19 cellular contexts compared by ENCODE assay signal in genomic region chr22:21028277-21029251, GRCh38. TPM values are rescaled to one million over a fixed set of nuclear protein-coding genes. Genes with fewer than 3 reads are reported as not detected.
DNase-seq lines count a peak whose midpoint lies in the region; ATAC-seq, FAIRE-seq and TF ChIP-seq lines count a peak whose summit lies in the region.
"Had no signal": no experiment of that assay in that cellular context is flagged by ENCODE, and none has a peak within 500 bp of the region (broad histone marks: within the 10 kb centered on the region; RNA-seq: fewer than 3 reads in every experiment).

No MANE protein-coding gene starts in this region.

- no peak for TF ChIP-seq RAD21 in H1 (IDR thresholded peaks at IDR 0.05 in 1 of 2, conservative IDR thresholded peaks at IDR 0.05 in 1 of 2; ENCODE audit: low read depth in 2 of 2, low read length in 2 of 2)

- TF ChIP-seq EP300 in H1 (IDR thresholded peaks at IDR 0.05; ENCODE audit: borderline replicate concordance in 1 of 2, low read depth in 2 of 2, low read length in 2 of 2) = no peak

- H3K9me3 ChIP-seq in H1 (ENCODE audit: insufficient read depth in 2 of 2, low read depth in 1 of 2, low read length in 1 of 2) (no peaks in the 10 kb centered on the region), neuronal stem cell (replicated peaks in 1 of 2; ENCODE audit: control insufficient read depth in 2 of 2, insufficient read depth in 1 of 2, low read depth in 1 of 2, low read length in 2 of 2) (peaks cover 0 to 2% of the 10 kb centered on the region in 2 donors)
- H3K9me3 ChIP-seq: Caco-2, HAP-1, SK-N-SH had no signal

- CTCF ChIA-PET in H1 (lab: Charles Lee; ENCODE audit: partially characterized antibody) = interaction anchor here (0.9 to 1.5 kb wide), 5 partner anchors 9 to 143 kb away, joined by 3 to 4 read pairs (median 3); partner anchors contain the start of gene THAP7

- H3K9ac ChIP-seq in H1 (replicated peaks in 1 of 4; ENCODE audit: extremely low read depth in 1 of 4, low read depth in 3 of 4, low read length in 3 of 4) (no peak overlapping the region), neuronal stem cell (ENCODE audit: low read depth, low read length, poor library complexity) (no peak overlapping the region)
- H3K9ac ChIP-seq: SK-N-SH had no signal

- no peak overlapping the region for H3K56ac ChIP-seq in H1 (replicated peaks; ENCODE audit: insufficient read length, low read depth, low read length)

- H4K20me1 ChIP-seq in H1 (replicated peaks in 1 of 2; ENCODE audit: control insufficient read depth in 1 of 2, insufficient read depth in 2 of 2, low read length in 2 of 2) = no peaks in the 10 kb centered on the region

- no peaks in the 10 kb centered on the region for H3K36me3 ChIP-seq in H7 (replicated peaks; ENCODE audit: control insufficient read depth, insufficient read depth, low read length)
- H3K36me3 ChIP-seq in H1 (ENCODE audit: control insufficient read depth in 2 of 4, insufficient read depth in 4 of 4, low read length in 3 of 4) = no peaks in the 10 kb centered on the region
- no peaks in the 10 kb centered on the region for H3K36me3 ChIP-seq in neuronal stem cell (replicated peaks in 1 of 2; ENCODE audit: control insufficient read depth in 2 of 2, insufficient read depth in 2 of 2, low read length in 2 of 2)
- H3K36me3 ChIP-seq: HAP-1 had no signal

- no peak for TF ChIP-seq CTCF in H1 (IDR thresholded peaks at IDR 0.05; ENCODE audit: control extremely low read depth in 1 of 3, insufficient read depth in 1 of 3, low read depth in 1 of 3, low read length in 3 of 3)

- H4K91ac ChIP-seq in H1 (replicated peaks; ENCODE audit: insufficient read length, low read length) (peak overlapping the region; percentile 27), neuronal stem cell (ENCODE audit: low read depth, low read length, poor library complexity) (no peak overlapping the region)

- TF ChIP-seq POLR2A in H1 (IDR thresholded peaks at IDR 0.05; ENCODE audit: control extremely low read depth in 1 of 2, low read depth in 2 of 2, low read length in 2 of 2) = no peak

- no peak for ATAC-seq in HG03045 (IDR thresholded peaks at IDR 0.05; ENCODE audit: unreplicated experiment)
- ATAC-seq: Right ventricle myocardium inferior had no signal

- H3K4me3 ChIP-seq in H7 (ENCODE audit: insufficient read depth, low read depth, low read length) (no peak overlapping the region), H1 (ENCODE audit: extremely low read depth in 1 of 4, insufficient read depth in 2 of 4, low read depth in 3 of 4, low read length in 4 of 4) (no peak overlapping the region), neuronal stem cell (ENCODE audit: low read length in 2 of 2) (no peak overlapping the region)
- H3K4me3 ChIP-seq: HAP-1 had no signal

- H3K79me1 ChIP-seq in H1 (ENCODE audit: low read depth, low read length) (no peaks in the 10 kb centered on the region), neuronal stem cell (ENCODE audit: low read depth, low read length) (peaks cover 1% of the 10 kb centered on the region)

- H3K14ac ChIP-seq in H1 (ENCODE audit: insufficient read length) (no peak overlapping the region), neuronal stem cell (ENCODE audit: low read length) (peak overlapping the region; percentile 12)

- H3K18ac ChIP-seq in H1 (ENCODE audit: extremely low read depth, low read length) (no peak overlapping the region; the same call in 1 of the 2 replicates), neuronal stem cell (ENCODE audit: low read length) (peak overlapping the region; percentile 27)

- H4K8ac ChIP-seq in H1 (ENCODE audit: extremely low read depth, insufficient read depth, low read length) (peak overlapping the region; percentile 51; the same call in 1 of the 2 replicates), neuronal stem cell (ENCODE audit: low read depth, low read length) (no peak overlapping the region)

- no peak overlapping the region for H3K4ac ChIP-seq in H1 (replicated peaks; ENCODE audit: insufficient read length, low read depth, low read length)
- H3K4ac ChIP-seq in neuronal stem cell (ENCODE audit: low read length) = peak overlapping the region; percentile 6

- peaks cover 9% of the 10 kb centered on the region; the same call in 1 of the 2 replicates for H3K23me2 ChIP-seq in H1 (ENCODE audit: low read depth, low read length)

- H2BK15ac ChIP-seq in H1 (ENCODE audit: low read length) (no peak overlapping the region), neuronal stem cell (ENCODE audit: low read length) (peak overlapping the region; percentile 58)

- no peaks in the 10 kb centered on the region for H3K79me2 ChIP-seq in H1 (ENCODE audit: control insufficient read depth in 1 of 2, insufficient read depth in 2 of 2, low read length in 2 of 2)

- H2BK12ac ChIP-seq in H1 (ENCODE audit: low read depth, low read length) (no peak overlapping the region), neuronal stem cell (ENCODE audit: low read length) (no peak overlapping the region)

- DNase-seq in H7 (peak; percentile 36), NCI-H524 treated with DMSO at 0.1 percent for 48 hours (lab: John Stamatoyannopoulos, UW) (peak; percentile 70), H1 (ENCODE audit: low read depth in 1 of 2, low spot score in 2 of 2) (no peak), neuronal stem cell (ENCODE audit: low spot score) (no peak), frontal cortex (ENCODE audit: low spot score in 2 of 2) (no peak), hippocampal formation (lab: John Stamatoyannopoulos, UW) (no peak)
- DNase-seq: AML-193; Caco-2; CD4-positive, CD25-positive, alpha-beta regulatory T cell; DMS53; MV-4-11; NCI-H1417; NCI-H187 treated with DMSO at 0.1 percent for 48 hours; NCI-H446 treated with DMSO at 0.1 percent for 48 hours; SK-N-SH had no signal

- H3K27ac ChIP-seq in H1 (ENCODE audit: low read depth, low read length) (no peak overlapping the region), neuronal stem cell (replicated peaks; ENCODE audit: low read length) (no peak overlapping the region)

- H2AK5ac ChIP-seq in H1 (ENCODE audit: low read depth, low read length) = no peak overlapping the region
- H2AK5ac ChIP-seq in neuronal stem cell (ENCODE audit: low read depth, low read length) = peak overlapping the region; percentile 68

- H3K23ac ChIP-seq in H1 (ENCODE audit: insufficient read length) = no peak overlapping the region
- H3K23ac ChIP-seq in neuronal stem cell (ENCODE audit: low read depth, low read length, poor library complexity) = peak overlapping the region; percentile 73

- POLR2A ChIA-PET in H1 (lab: Charles Lee; ENCODE audit: partially characterized antibody) = no interaction called here

- H4K5ac ChIP-seq in H1 (ENCODE audit: insufficient read length, low read depth, low read length) = no peak overlapping the region

- H3K4me2 ChIP-seq in H1 (ENCODE audit: insufficient read depth in 1 of 2, low read depth in 2 of 2, low read length in 2 of 2) (no peak overlapping the region), neuronal stem cell (ENCODE audit: insufficient read depth, low read length, poor library complexity, severe bottlenecking) (no peak overlapping the region)
- H3K4me2 ChIP-seq: SK-N-SH had no signal

- no peak for FAIRE-seq in H1 (lab: Jason Lieb, UNC)
- no peak for FAIRE-seq in frontal cortex (lab: Jason Lieb, UNC)
- FAIRE-seq: GM19239 had no signal

- H3K27me3 ChIP-seq in H7 (ENCODE audit: control insufficient read depth, insufficient read depth, low read length) (peaks cover 13% of the 10 kb centered on the region; the same call in 1 of the 2 replicates), H1 (replicated peaks in 1 of 4; ENCODE audit: control insufficient read depth in 3 of 4, extremely low read depth in 1 of 4, insufficient read depth in 3 of 4, low read length in 3 of 4) (peaks cover 6 to 30% (median 26%) of the 10 kb centered on the region in 4 experiments), neuronal stem cell (ENCODE audit: control insufficient read depth in 3 of 3, insufficient read depth in 3 of 3, low read depth in 1 of 3, low read length in 3 of 3) (peaks cover 0 to 39% (median 18%) of the 10 kb centered on the region in 3 experiments)

- H2AFZ ChIP-seq in H1 (ENCODE audit: low read length) (no peak overlapping the region), neuronal stem cell (ENCODE audit: low read length) (no peak overlapping the region)

- H2BK120ac ChIP-seq in H1 (replicated peaks; ENCODE audit: low read depth, low read length) = no peak overlapping the region
- H2BK120ac ChIP-seq in neuronal stem cell (ENCODE audit: low read depth, low read length) = no peak overlapping the region

- H3K4me1 ChIP-seq in H1 (replicated peaks in 1 of 4; ENCODE audit: control insufficient read depth in 3 of 4, insufficient read depth in 4 of 4, low read length in 3 of 4) = peaks cover 0 to 5% (median 3%) of the 10 kb centered on the region in 4 experiments; a peak in 3 of 7 replicates
- peaks cover 6 to 18% of the 10 kb centered on the region in 2 donors for H3K4me1 ChIP-seq in neuronal stem cell (ENCODE audit: control insufficient read depth in 2 of 2, insufficient read depth in 1 of 2, low read depth in 1 of 2, low read length in 2 of 2)
- H3K4me1 ChIP-seq: HAP-1 had no signal

- 91% methylated on average over 13 of the region's 13 CpGs; no CpG with 5 or more reads in 1 of the 2 experiments for WGBS in H1 (ENCODE audit: extremely low coverage in 1 of 2, insufficient coverage in 1 of 2, insufficient read length in 1 of 2, insufficient replicate concordance in 2 of 2, low coverage in 1 of 2, low lambda C conversion rate in 2 of 2, missing lambda C conversion rate in 1 of 2), 2 experiments
- no CpG with 5 or more reads among the region's 13 CpGs for WGBS in neuronal stem cell (ENCODE audit: extremely low coverage in 2 of 2, insufficient read length in 2 of 2, insufficient replicate concordance in 1 of 2), 2 donors

- H2BK20ac ChIP-seq in H1 (ENCODE audit: low read length) = no peak overlapping the region

- H2BK5ac ChIP-seq in H1 (ENCODE audit: low read depth, low read length) (no peak overlapping the region), neuronal stem cell (ENCODE audit: low read length) (no peak overlapping the region)

RNA-seq across cellular contexts. Expression of gene SLC7A4, which starts 3.8 kb away (rescaled TPM):
- not detected in 2 replicates for total RNA-seq in H7 (2014; rRNA removed; shearing (Covaris generic))
- 0.27 TPM in 1 of 2 replicates, not detected in the other for total RNA-seq in H1 (2021; fragmentation: NEBNext Ultra II Directional; extraction: Animal tissue kit (Norgen Biotek cat#: 25700))
- 0.88 and 0.92 TPM in 2 replicates for polyA plus RNA-seq in H1 (2011; rRNA removed)
- 0.25 TPM for polyA plus RNA-seq in H1 (2011; cell fraction: cytosol; rRNA removed)
- 0.40 TPM for polyA plus RNA-seq in H1 (2011; cell fraction: nucleus; rRNA removed)
- 0.15 to 0.61 TPM (median 0.48 TPM) in 4 replicates for polyA plus RNA-seq in H1 (2012, experiment 1 of 2)
- 0.38 TPM for polyA plus RNA-seq in H1 (2012, experiment 2 of 2)
- polyA plus RNA-seq in H1 (2013, experiment 1 of 2) = 0.41 TPM
- 0.39 TPM for polyA plus RNA-seq in H1 (2013, experiment 2 of 2)
- polyA minus RNA-seq in H1 (2011; rRNA and poly(A)+ RNA removed) = 0.32 and 0.66 TPM in 2 replicates
- polyA minus RNA-seq in H1 (2011; cell fraction: cytosol; rRNA and poly(A)+ RNA removed) = not detected
- 1.2 TPM for polyA minus RNA-seq in H1 (2011; cell fraction: nucleus; rRNA and poly(A)+ RNA removed)
- polyA plus RNA-seq in neuronal stem cell (2013, experiment 1 of 2) = 0.18 TPM
- polyA plus RNA-seq in neuronal stem cell (2013, experiment 2 of 2) = 0.24 TPM
- total RNA-seq in frontal cortex = 2.0 TPM
- total RNA-seq: CD4-positive, CD25-positive, alpha-beta regulatory T cell had no signal

RNA-seq across cellular contexts. Expression of gene P2RX6, which starts 13.6 kb away (rescaled TPM):
- total RNA-seq in H7 (2014; rRNA removed; shearing (Covaris generic)) = 0.26 and 0.31 TPM in 2 replicates
- total RNA-seq in H1 (2021; fragmentation: NEBNext Ultra II Directional; extraction: Animal tissue kit (Norgen Biotek cat#: 25700)) = not detected in 2 replicates
- polyA plus RNA-seq in H1 (2011; rRNA removed) = 0.09 and 0.16 TPM in 2 replicates
- polyA plus RNA-seq in H1 (2011; cell fraction: cytosol; rRNA removed) = 0.23 TPM
- 1.5 TPM for polyA plus RNA-seq in H1 (2011; cell fraction: nucleus; rRNA removed)
- polyA plus RNA-seq in H1 (2012, experiment 1 of 2) = 0.11 to 0.25 TPM (median 0.20 TPM) in 4 replicates
- polyA plus RNA-seq in H1 (2012, experiment 2 of 2) = 0.05 TPM
- polyA plus RNA-seq in H1 (2013, experiment 1 of 2) = 0.10 TPM
- 0.09 TPM for polyA plus RNA-seq in H1 (2013, experiment 2 of 2)
- 0.19 and 0.49 TPM in 2 replicates for polyA minus RNA-seq in H1 (2011; rRNA and poly(A)+ RNA removed)
- not detected for polyA minus RNA-seq in H1 (2011; cell fraction: cytosol; rRNA and poly(A)+ RNA removed)
- not detected for polyA minus RNA-seq in H1 (2011; cell fraction: nucleus; rRNA and poly(A)+ RNA removed)
- 0.43 TPM for polyA plus RNA-seq in neuronal stem cell (2013, experiment 1 of 2)
- 0.53 TPM for polyA plus RNA-seq in neuronal stem cell (2013, experiment 2 of 2)
- total RNA-seq in frontal cortex = 0.41 TPM

RNA-seq across cellular contexts. Expression of gene LRRC74B, which starts 17.2 kb away (rescaled TPM):
- total RNA-seq in H7 (2014; rRNA removed; shearing (Covaris generic)) = not detected in 2 replicates
- not detected in 2 replicates for total RNA-seq in H1 (2021; fragmentation: NEBNext Ultra II Directional; extraction: Animal tissue kit (Norgen Biotek cat#: 25700))
- 0.03 TPM in 1 of 2 replicates, not detected in the other for polyA plus RNA-seq in H1 (2011; rRNA removed)
- polyA plus RNA-seq in H1 (2011; cell fraction: cytosol; rRNA removed) = 0.05 TPM
- 0.03 TPM for polyA plus RNA-seq in H1 (2011; cell fraction: nucleus; rRNA removed)
- not detected in 4 replicates for polyA plus RNA-seq in H1 (2012, experiment 1 of 2)
- not detected for polyA plus RNA-seq in H1 (2012, experiment 2 of 2)
- polyA plus RNA-seq in H1 (2013, experiment 1 of 2) = under 0.01 TPM
- not detected for polyA plus RNA-seq in H1 (2013, experiment 2 of 2)
- polyA minus RNA-seq in H1 (2011; rRNA and poly(A)+ RNA removed) = 0.10 TPM in 1 of 2 replicates, not detected in the other
- polyA minus RNA-seq in H1 (2011; cell fraction: cytosol; rRNA and poly(A)+ RNA removed) = not detected
- not detected for polyA minus RNA-seq in H1 (2011; cell fraction: nucleus; rRNA and poly(A)+ RNA removed)
- not detected for polyA plus RNA-seq in neuronal stem cell (2013, experiment 1 of 2)
- polyA plus RNA-seq in neuronal stem cell (2013, experiment 2 of 2) = 0.01 TPM
- total RNA-seq in frontal cortex = under 0.01 TPM
- total RNA-seq: Caco-2, Right ventricle myocardium inferior had no signal
- polyA plus RNA-seq: CD4-positive, CD25-positive, alpha-beta regulatory T cell had no signal

RNA-seq across cellular contexts. Expression of gene THAP7, which starts 26.6 kb away (rescaled TPM):
- 42.7 and 49.1 TPM in 2 replicates for total RNA-seq in H7 (2014; rRNA removed; shearing (Covaris generic))
- total RNA-seq in H1 (2021; fragmentation: NEBNext Ultra II Directional; extraction: Animal tissue kit (Norgen Biotek cat#: 25700)) = 16.2 and 16.9 TPM in 2 replicates
- polyA plus RNA-seq in H1 (2011; rRNA removed) = 32.5 and 40.1 TPM in 2 replicates
- polyA plus RNA-seq in H1 (2011; cell fraction: cytosol; rRNA removed) = 32.0 TPM
- 35.8 TPM for polyA plus RNA-seq in H1 (2011; cell fraction: nucleus; rRNA removed)
- 8.4 to 24.4 TPM (median 15.6 TPM) in 4 replicates for polyA plus RNA-seq in H1 (2012, experiment 1 of 2)
- 16.3 TPM for polyA plus RNA-seq in H1 (2012, experiment 2 of 2)
- 21.9 TPM for polyA plus RNA-seq in H1 (2013, experiment 1 of 2)
- 20.4 TPM for polyA plus RNA-seq in H1 (2013, experiment 2 of 2)
- polyA minus RNA-seq in H1 (2011; rRNA and poly(A)+ RNA removed) = 11.5 and 14.1 TPM in 2 replicates
- 8.6 TPM for polyA minus RNA-seq in H1 (2011; cell fraction: cytosol; rRNA and poly(A)+ RNA removed)
- 40.2 TPM for polyA minus RNA-seq in H1 (2011; cell fraction: nucleus; rRNA and poly(A)+ RNA removed)
- polyA plus RNA-seq in neuronal stem cell (2013, experiment 1 of 2) = 26.5 TPM
- 28.4 TPM for polyA plus RNA-seq in neuronal stem cell (2013, experiment 2 of 2)
- total RNA-seq in frontal cortex = 22.0 TPM

RNA-seq across cellular contexts. Expression of gene LZTR1, which starts 46.5 kb away (rescaled TPM):
- 28.3 and 34.0 TPM in 2 replicates for total RNA-seq in H7 (2014; rRNA removed; shearing (Covaris generic))
- total RNA-seq in H1 (2021; fragmentation: NEBNext Ultra II Directional; extraction: Animal tissue kit (Norgen Biotek cat#: 25700)) = 29.8 and 31.0 TPM in 2 replicates
- polyA plus RNA-seq in H1 (2011; rRNA removed) = 22.3 and 32.4 TPM in 2 replicates
- 24.8 TPM for polyA plus RNA-seq in H1 (2011; cell fraction: cytosol; rRNA removed)
- polyA plus RNA-seq in H1 (2011; cell fraction: nucleus; rRNA removed) = 124 TPM
- 19.9 to 28.5 TPM (median 23.0 TPM) in 4 replicates for polyA plus RNA-seq in H1 (2012, experiment 1 of 2)
- 16.9 TPM for polyA plus RNA-seq in H1 (2012, experiment 2 of 2)
- 12.5 TPM for polyA plus RNA-seq in H1 (2013, experiment 1 of 2)
- polyA plus RNA-seq in H1 (2013, experiment 2 of 2) = 12.5 TPM
- 23.5 and 30.5 TPM in 2 replicates for polyA minus RNA-seq in H1 (2011; rRNA and poly(A)+ RNA removed)
- polyA minus RNA-seq in H1 (2011; cell fraction: cytosol; rRNA and poly(A)+ RNA removed) = 10.6 TPM
- polyA minus RNA-seq in H1 (2011; cell fraction: nucleus; rRNA and poly(A)+ RNA removed) = 63.0 TPM
- polyA plus RNA-seq in neuronal stem cell (2013, experiment 1 of 2) = 16.5 TPM
- polyA plus RNA-seq in neuronal stem cell (2013, experiment 2 of 2) = 16.1 TPM
- 37.5 TPM for total RNA-seq in frontal cortex

Comparison
In these comparisons a context has a peak if more than half of its experiments do, and no peak if none do; other contexts are left out.
1. DNase-seq: peak in H7 (single experiment) and NCI-H524 treated with DMSO at 0.1 percent for 48 hours (single experiment); none in H1 (0 of 2), neuronal stem cell (single experiment), frontal cortex (0 of 2) and hippocampal formation (0 of 2).